ENCODE assay signal across 23 cellular contexts in the genomic region with DNA sequence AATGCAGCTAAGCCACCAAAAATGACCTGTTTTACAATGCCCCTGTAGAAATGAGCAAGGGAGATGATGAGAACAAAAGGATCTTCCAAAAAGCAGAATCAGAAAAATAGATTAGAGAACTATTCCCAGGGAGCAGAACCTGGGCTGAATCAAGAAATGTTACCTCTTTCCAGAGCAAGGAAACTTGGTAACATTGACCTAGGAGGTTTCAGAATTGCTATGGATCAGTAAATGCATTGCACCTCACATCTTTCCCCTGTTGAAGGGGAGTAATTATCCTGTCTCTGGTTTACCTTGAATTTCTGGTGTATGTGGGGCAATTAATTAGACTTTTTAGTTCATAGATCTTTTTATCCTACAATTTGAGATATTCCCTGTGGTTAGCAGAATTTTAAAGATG.
A peak's percentile ranks its signal among the peaks of the same experiment; 100 is the strongest.
DNase-seq lines count a peak whose midpoint lies in the region; ATAC-seq, FAIRE-seq and TF ChIP-seq lines count a peak whose summit lies in the region.
"Had no signal": no experiment of that assay in that cellular context is flagged by ENCODE, and none has a peak within 500 bp of the region (broad histone marks: within the 10 kb centered on the region; RNA-seq: fewer than 3 reads in every experiment).

No MANE protein-coding gene starts in this region.

- CTCF ChIA-PET in K562 (lab: Yijun Ruan, JAX; ENCODE audit: low intra/inter-chr PET ratio): no interaction called here

- no peaks in the 10 kb centered on the region for H3K27me3 ChIP-seq in GM23338 (ENCODE audit: insufficient read depth)
- peaks cover 20 to 30% of the 10 kb centered on the region in 2 experiments; a peak in 4 of 5 replicates for H3K27me3 ChIP-seq in K562 (ENCODE audit: control insufficient read depth in 2 of 2, insufficient read depth in 2 of 2, low read length in 2 of 2)
- no peaks in the 10 kb centered on the region for H3K27me3 ChIP-seq in suprapubic skin
- H3K27me3 ChIP-seq: BLaER1, MG63 had no signal

- peaks cover 7% of the 10 kb centered on the region for H3K4me1 Mint-ChIP-seq in GM23338
- peaks cover 39% of the 10 kb centered on the region for H3K4me1 Mint-ChIP-seq in mesothelial cell of epicardium
- H3K4me1 Mint-ChIP-seq: CD4-positive, CD25-positive, alpha-beta regulatory T cell had no signal

- H2AFZ ChIP-seq in GM23338 (peak overlapping the region; percentile 81), K562 (ENCODE audit: low read depth, low read length) (no peak overlapping the region)

- H3K9me3 Mint-ChIP-seq in GM23338 (peaks cover 5% of the 10 kb centered on the region; the same call in 1 of the 3 replicates), mesothelial cell of epicardium (peaks cover 19% of the 10 kb centered on the region)

- H3K9me3 ChIP-seq in K562 (replicated peaks; ENCODE audit: control insufficient read depth, insufficient read depth, low read depth, low read length) (no peaks in the 10 kb centered on the region), suprapubic skin (no peaks in the 10 kb centered on the region)

- in situ Hi-C loops in K562 (cut with MboI): no loop called here

- H3K4me3 ChIP-seq in GM23338: no peak overlapping the region
- H3K4me3 ChIP-seq in K562: no peak overlapping the region
- no peak overlapping the region for H3K4me3 ChIP-seq in suprapubic skin
- H3K4me3 ChIP-seq: BLaER1, MG63 had no signal

- no peak overlapping the region for H3K9ac ChIP-seq in K562 (ENCODE audit: insufficient read depth in 1 of 2, low read depth in 2 of 2, low read length in 2 of 2)
- H3K9ac ChIP-seq: BLaER1 had no signal

- TF ChIP-seq POLR2A in K562 (conservative IDR thresholded peaks at IDR 0.05) (no peak), suprapubic skin (IDR thresholded peaks at IDR 0.05) (no peak)

- H3K36me3 ChIP-seq in GM23338 (ENCODE audit: insufficient read depth) (no peaks in the 10 kb centered on the region), K562 (ENCODE audit: control insufficient read depth, insufficient read depth, low read length) (no peaks in the 10 kb centered on the region), suprapubic skin (no peaks in the 10 kb centered on the region)
- H3K36me3 ChIP-seq: BLaER1, MG63 had no signal

- no peak overlapping the region for H3K27ac ChIP-seq in GM23338 (ENCODE audit: low read depth)
- no peak overlapping the region for H3K27ac ChIP-seq in K562 (ENCODE audit: extremely low read depth, low read depth, low read length)
- peak overlapping the region; percentile 30 for H3K27ac ChIP-seq in suprapubic skin
- H3K27ac ChIP-seq: BLaER1 had no signal

- H3K4me2 ChIP-seq in GM23338 (no peak overlapping the region), K562 (ENCODE audit: insufficient read depth, low read length) (no peak overlapping the region)
- H3K4me2 ChIP-seq: BLaER1 had no signal

- H3K9me1 ChIP-seq in K562 (ENCODE audit: control insufficient read depth, insufficient read depth, low read length): no peaks in the 10 kb centered on the region

- no peaks in the 10 kb centered on the region for H3K79me2 ChIP-seq in GM23338 (replicated peaks; ENCODE audit: insufficient read depth)
- no peaks in the 10 kb centered on the region for H3K79me2 ChIP-seq in K562 (ENCODE audit: control insufficient read depth, insufficient read depth, low read length)

- no peak for ATAC-seq in GM23338
- no peak for ATAC-seq in K562
- ATAC-seq in GM21447 (IDR thresholded peaks at IDR 0.05; ENCODE audit: unreplicated experiment): no peak

- DNase-seq in GM23338 (ENCODE audit: low spot score) (no peak), K562 (ENCODE audit: extremely low read depth in 1 of 4, low spot score in 3 of 4) (no peak), mesothelial cell of epicardium (ENCODE audit: low spot score in 2 of 2, unreplicated experiment in 2 of 2) (no peak), suprapubic skin (ENCODE audit: low spot score in 2 of 2) (no peak), NCI-H526 treated with DMSO at 0.1 percent for 48 hours (lab: John Stamatoyannopoulos, UW) (no peak), NCI-H1436 treated with DMSO at 0.1 percent for 48 hours (lab: John Stamatoyannopoulos, UW) (no peak), amygdala (lab: John Stamatoyannopoulos, UW) (no peak)
- DNase-seq: CD4-positive, CD25-positive, alpha-beta regulatory T cell; DMS153; DND-41; KG1; MG63; NCI-H1105 treated with DMSO at 0.1 percent for 48 hours; NCI-H2029; NCI-H524 treated with DMSO at 0.1 percent for 48 hours; Right ventricle myocardium superior; RPMI8226 had no signal

- H3K27ac Mint-ChIP-seq in GM23338 (no peak overlapping the region), mesothelial cell of epicardium (peak overlapping the region; percentile 95)
- H3K27ac Mint-ChIP-seq: CD4-positive, CD25-positive, alpha-beta regulatory T cell had no signal

- TF ChIP-seq RAD21 in K562 (CRISPR knock-in tag; conservative IDR thresholded peaks at IDR 0.05 in 1 of 2, IDR thresholded peaks at IDR 0.05 in 1 of 2): no peak

- TF ChIP-seq CTCF in GM23338 (conservative IDR thresholded peaks at IDR 0.05; ENCODE audit: low read depth in 2 of 2) (no peak), K562 (IDR thresholded peaks at IDR 0.05 in 2 of 3, conservative IDR thresholded peaks at IDR 0.05 in 1 of 3; ENCODE audit: insufficient read depth in 2 of 3, low read depth in 1 of 3, low read length in 3 of 3) (no peak), mesothelial cell of epicardium (IDR thresholded peaks at IDR 0.05; ENCODE audit: unreplicated experiment) (no peak), suprapubic skin (IDR thresholded peaks at IDR 0.05) (no peak)

- TF ChIP-seq EP300 in K562 (IDR thresholded peaks at IDR 0.05; ENCODE audit: low read length) (no peak), suprapubic skin (IDR thresholded peaks at IDR 0.05) (no peak)

- H3K36me3 Mint-ChIP-seq in GM23338 (ENCODE audit: low read depth): no peaks in the 10 kb centered on the region
- peaks cover 3% of the 10 kb centered on the region for H3K36me3 Mint-ChIP-seq in mesothelial cell of epicardium
- H3K36me3 Mint-ChIP-seq: CD4-positive, CD25-positive, alpha-beta regulatory T cell had no signal

- no peaks in the 10 kb centered on the region for H3K27me3 Mint-ChIP-seq in GM23338 (ENCODE audit: insufficient read depth, low read depth, poor library complexity)
- no peaks in the 10 kb centered on the region for H3K27me3 Mint-ChIP-seq in mesothelial cell of epicardium (ENCODE audit: low read depth)

- H3F3A ChIP-seq in GM23338 (replicated peaks; ENCODE audit: low read depth): no peaks in the 10 kb centered on the region

- no peak for FAIRE-seq in K562 (lab: Jason Lieb, UNC)
- FAIRE-seq: A204.1, GM12892, H54, HTR-8/SVneo had no signal

- POLR2A ChIA-PET in K562 (lab: Yijun Ruan, JAX): interaction anchor here (1.2 kb wide), 1 partner anchor 81 kb away, joined by 3 read pairs; no protein-coding TSS in a partner anchor

- H3K4me3 Mint-ChIP-seq in GM23338: no peak overlapping the region
- H3K4me3 Mint-ChIP-seq in mesothelial cell of epicardium: no peak overlapping the region
- H3K4me3 Mint-ChIP-seq: CD4-positive, CD25-positive, alpha-beta regulatory T cell had no signal

- peaks cover 12% of the 10 kb centered on the region for H3K9me2 ChIP-seq in GM23338 (ENCODE audit: insufficient read depth)

- intact Hi-C loops in K562 (cut with micrococcal nuclease): no loop called here

- H4K20me1 ChIP-seq in GM23338 (replicated peaks; ENCODE audit: insufficient read depth) (no peaks in the 10 kb centered on the region), K562 (replicated peaks; ENCODE audit: control insufficient read depth, insufficient read depth, low read length) (no peaks in the 10 kb centered on the region)
- H4K20me1 ChIP-seq: BLaER1 had no signal

- no TSS peak for BruUV-seq in K562 (replicated peaks; lab: Mats Ljungman, UMichigan)

- H3K4me1 ChIP-seq in GM23338 (ENCODE audit: insufficient read depth): no peaks in the 10 kb centered on the region
- no peaks in the 10 kb centered on the region for H3K4me1 ChIP-seq in K562 (replicated peaks in 1 of 2; ENCODE audit: control insufficient read depth in 2 of 2, insufficient read depth in 2 of 2, low read length in 2 of 2)
- peaks cover 26% of the 10 kb centered on the region for H3K4me1 ChIP-seq in suprapubic skin

TF ChIP-seq in GM23338, 12 proteins besides CTCF, POLR2A, EP300 and RAD21 (continues in another document):
- TF ChIP-seq NANOG (IDR thresholded peaks at IDR 0.05; ENCODE audit: borderline replicate concordance): no peak
- TF ChIP-seq, protein P1, sequence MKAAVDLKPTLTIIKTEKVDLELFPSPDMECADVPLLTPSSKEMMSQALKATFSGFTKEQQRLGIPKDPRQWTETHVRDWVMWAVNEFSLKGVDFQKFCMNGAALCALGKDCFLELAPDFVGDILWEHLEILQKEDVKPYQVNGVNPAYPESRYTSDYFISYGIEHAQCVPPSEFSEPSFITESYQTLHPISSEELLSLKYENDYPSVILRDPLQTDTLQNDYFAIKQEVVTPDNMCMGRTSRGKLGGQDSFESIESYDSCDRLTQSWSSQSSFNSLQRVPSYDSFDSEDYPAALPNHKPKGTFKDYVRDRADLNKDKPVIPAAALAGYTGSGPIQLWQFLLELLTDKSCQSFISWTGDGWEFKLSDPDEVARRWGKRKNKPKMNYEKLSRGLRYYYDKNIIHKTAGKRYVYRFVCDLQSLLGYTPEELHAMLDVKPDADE (IDR thresholded peaks at IDR 0.05): no peak
- no peak for TF ChIP-seq JUNB (IDR thresholded peaks at IDR 0.05; ENCODE audit: unreplicated experiment)

TF ChIP-seq in K562, 482 proteins besides CTCF, POLR2A, EP300 and RAD21:
- TF ChIP-seq, protein P2, sequence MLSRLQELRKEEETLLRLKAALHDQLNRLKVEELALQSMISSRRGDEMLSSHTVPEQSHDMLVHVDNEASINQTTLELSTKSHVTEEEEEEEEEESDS (CRISPR knock-in tag; IDR thresholded peaks at IDR 0.05): no peak
- TF ChIP-seq ZNF584 (CRISPR knock-in tag; IDR thresholded peaks at IDR 0.05; ENCODE audit: low read depth): peak; percentile 96
